16 cellular contexts compared by ENCODE assay signal in the genomic region with DNA sequence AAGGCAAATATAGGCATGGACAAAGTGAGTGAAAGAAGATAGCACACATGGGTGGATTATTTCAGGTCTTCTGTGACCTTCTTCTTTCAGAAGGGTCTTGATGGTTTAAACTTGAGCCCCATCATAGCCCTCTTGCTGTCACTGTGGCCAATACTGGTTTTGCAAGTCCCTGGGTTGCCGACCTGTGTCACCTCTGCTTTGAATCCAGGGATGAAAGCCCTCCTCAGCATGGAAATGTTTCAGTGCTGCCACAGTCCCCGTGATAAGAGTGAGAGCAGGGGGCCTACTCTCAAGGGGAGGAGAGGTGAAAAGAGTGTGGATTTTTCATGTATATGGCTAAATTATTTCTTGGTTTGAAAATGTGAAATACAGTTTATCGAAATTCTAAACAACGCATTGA. TPM values are rescaled to one million over a fixed set of nuclear protein-coding genes. Genes with fewer than 3 reads are reported as not detected.
DNase-seq lines count a peak whose midpoint lies in the region; ATAC-seq and TF ChIP-seq lines count a peak whose summit lies in the region.
"Had no signal": no experiment of that assay in that cellular context is flagged by ENCODE, and none has a peak within 500 bp of the region (broad histone marks: within the 10 kb centered on the region; RNA-seq: fewer than 3 reads in every experiment).

No MANE protein-coding gene starts in this region.

- H3K4me1 Mint-ChIP-seq in activated T-cell treated with anti-CD3 and anti-CD28 coated beads, Interleukin-2, amount 50 U/mL, for 24 hours (ENCODE audit: low read depth): peaks cover 2% of the 10 kb centered on the region
- H3K4me1 Mint-ChIP-seq in activated T-cell treated with anti-CD3 and anti-CD28 coated beads, Interleukin-2, amount 50 U/mL, for 4 hours (ENCODE audit: low read depth): no peaks in the 10 kb centered on the region
- peaks cover 3% of the 10 kb centered on the region for H3K4me1 Mint-ChIP-seq in T-helper 17 cell
- H3K4me1 Mint-ChIP-seq in neural crest cell: no peaks in the 10 kb centered on the region
- H3K4me1 Mint-ChIP-seq in activated naive CD8-positive, alpha-beta T cell treated with anti-CD3 and anti-CD28 coated beads, Interleukin-2, amount 50 U/mL, for 24 hours: no peaks in the 10 kb centered on the region
- H3K4me1 Mint-ChIP-seq: CD14-positive monocyte, H9 had no signal

- no peak overlapping the region for H3K4me3 Mint-ChIP-seq in activated T-cell treated with anti-CD3 and anti-CD28 coated beads, Interleukin-2, amount 50 U/mL, for 24 hours
- no peak overlapping the region for H3K4me3 Mint-ChIP-seq in activated T-cell treated with anti-CD3 and anti-CD28 coated beads, Interleukin-2, amount 50 U/mL, for 4 hours
- H3K4me3 Mint-ChIP-seq in T-helper 17 cell (no peak overlapping the region), neural crest cell (no peak overlapping the region)
- no peak overlapping the region for H3K4me3 Mint-ChIP-seq in activated naive CD8-positive, alpha-beta T cell treated with anti-CD3 and anti-CD28 coated beads, Interleukin-2, amount 50 U/mL, for 24 hours
- H3K4me3 Mint-ChIP-seq: CD14-positive monocyte; CD8-positive, alpha-beta T cell; H9 had no signal

- no peaks in the 10 kb centered on the region for H3K27me3 Mint-ChIP-seq in activated T-cell treated with anti-CD3 and anti-CD28 coated beads, Interleukin-2, amount 50 U/mL, for 24 hours
- no peaks in the 10 kb centered on the region for H3K27me3 Mint-ChIP-seq in activated T-cell treated with anti-CD3 and anti-CD28 coated beads, Interleukin-2, amount 50 U/mL, for 4 hours (ENCODE audit: low read depth)
- H3K27me3 Mint-ChIP-seq in T-helper 17 cell (no peaks in the 10 kb centered on the region), neural crest cell (ENCODE audit: low read depth) (no peaks in the 10 kb centered on the region)
- H3K27me3 Mint-ChIP-seq in activated naive CD8-positive, alpha-beta T cell treated with anti-CD3 and anti-CD28 coated beads, Interleukin-2, amount 50 U/mL, for 24 hours: no peaks in the 10 kb centered on the region

- H3K27ac ChIP-seq in temporal lobe (ENCODE audit: low read depth, low read length): peak overlapping the region; percentile 9
- H3K27ac ChIP-seq: 22Rv1 had no signal

- no peak for ATAC-seq in activated T-cell treated with anti-CD3 and anti-CD28 coated beads, Interleukin-2, amount 50 U/mL, for 4 hours
- no peak for ATAC-seq in T-helper 17 cell
- ATAC-seq in HG03280 (IDR thresholded peaks at IDR 0.05; ENCODE audit: unreplicated experiment): no peak
- ATAC-seq in activated naive CD8-positive, alpha-beta T cell treated with anti-CD3 and anti-CD28 coated beads, Interleukin-2, amount 50 U/mL, for 24 hours: no peak
- ATAC-seq: CD8-positive, alpha-beta T cell had no signal

- H3K9me3 ChIP-seq in T-helper 17 cell (ENCODE audit: control insufficient read depth, low read length, poor library complexity, severe bottlenecking): no peaks in the 10 kb centered on the region

- TF ChIP-seq CTCF in neural crest cell (conservative IDR thresholded peaks at IDR 0.05): no peak

- H3K9me3 Mint-ChIP-seq in activated T-cell treated with anti-CD3 and anti-CD28 coated beads, Interleukin-2, amount 50 U/mL, for 24 hours: no peaks in the 10 kb centered on the region
- H3K9me3 Mint-ChIP-seq in activated T-cell treated with anti-CD3 and anti-CD28 coated beads, Interleukin-2, amount 50 U/mL, for 4 hours: no peaks in the 10 kb centered on the region
- H3K9me3 Mint-ChIP-seq in neural crest cell: no peaks in the 10 kb centered on the region
- no peaks in the 10 kb centered on the region for H3K9me3 Mint-ChIP-seq in activated naive CD8-positive, alpha-beta T cell treated with anti-CD3 and anti-CD28 coated beads, Interleukin-2, amount 50 U/mL, for 24 hours
- H3K9me3 Mint-ChIP-seq: CD14-positive monocyte; CD8-positive, alpha-beta T cell; H9 had no signal

- no peak for DNase-seq in activated T-cell treated with anti-CD3 and anti-CD28 coated beads, Interleukin-2, amount 50 U/mL, for 24 hours
- no peak for DNase-seq in activated T-cell treated with anti-CD3 and anti-CD28 coated beads, Interleukin-2, amount 50 U/mL, for 4 hours
- DNase-seq in T-helper 17 cell (no peak), neural crest cell (ENCODE audit: low read depth, low spot score) (no peak)
- no peak for DNase-seq in activated naive CD8-positive, alpha-beta T cell treated with anti-CD3 and anti-CD28 coated beads, Interleukin-2, amount 50 U/mL, for 24 hours
- DNase-seq: CD8-positive, alpha-beta T cell; COR-L47; DMS153; DMS79 treated with DMSO at 0.1 percent for 48 hours; EL; GOT3; H9 had no signal

- peaks cover 95% of the 10 kb centered on the region for H3K36me3 Mint-ChIP-seq in activated T-cell treated with anti-CD3 and anti-CD28 coated beads, Interleukin-2, amount 50 U/mL, for 24 hours (ENCODE audit: low read depth)
- H3K36me3 Mint-ChIP-seq in activated T-cell treated with anti-CD3 and anti-CD28 coated beads, Interleukin-2, amount 50 U/mL, for 4 hours (ENCODE audit: insufficient read depth): peaks cover 50% of the 10 kb centered on the region
- peaks cover 7% of the 10 kb centered on the region for H3K36me3 Mint-ChIP-seq in T-helper 17 cell (ENCODE audit: low read depth)
- H3K36me3 Mint-ChIP-seq in neural crest cell (ENCODE audit: low read depth): peaks cover 19% of the 10 kb centered on the region
- peaks cover 45% of the 10 kb centered on the region for H3K36me3 Mint-ChIP-seq in activated naive CD8-positive, alpha-beta T cell treated with anti-CD3 and anti-CD28 coated beads, Interleukin-2, amount 50 U/mL, for 24 hours (ENCODE audit: low read depth)

- H3K27ac Mint-ChIP-seq in activated T-cell treated with anti-CD3 and anti-CD28 coated beads, Interleukin-2, amount 50 U/mL, for 24 hours: peak overlapping the region; percentile 40
- H3K27ac Mint-ChIP-seq in T-helper 17 cell: peak overlapping the region; percentile 68
- H3K27ac Mint-ChIP-seq in neural crest cell (ENCODE audit: unreplicated experiment): peak overlapping the region; percentile 9
- no peak overlapping the region for H3K27ac Mint-ChIP-seq in activated naive CD8-positive, alpha-beta T cell treated with anti-CD3 and anti-CD28 coated beads, Interleukin-2, amount 50 U/mL, for 24 hours
- H3K27ac Mint-ChIP-seq: CD8-positive, alpha-beta T cell; H9 had no signal

RNA-seq across cellular contexts. Expression of gene ATF1, which starts 30.2 kb away (rescaled TPM):
- 10 to 100 TPM; 55.5 to 72.6 (median 60.8) TPM for total RNA-seq in activated T-cell treated with anti-CD3 and anti-CD28 coated beads, Interleukin-2, amount 50 U/mL, for 4 hours
- total RNA-seq in T-helper 17 cell (10 to 100 TPM; 23.1 to 27.4 TPM), neural crest cell (25.0 and 31.7 TPM in 2 replicates), temporal lobe (17.9 TPM)
